ENCODE assay signal across 14 cellular contexts in the genomic region with DNA sequence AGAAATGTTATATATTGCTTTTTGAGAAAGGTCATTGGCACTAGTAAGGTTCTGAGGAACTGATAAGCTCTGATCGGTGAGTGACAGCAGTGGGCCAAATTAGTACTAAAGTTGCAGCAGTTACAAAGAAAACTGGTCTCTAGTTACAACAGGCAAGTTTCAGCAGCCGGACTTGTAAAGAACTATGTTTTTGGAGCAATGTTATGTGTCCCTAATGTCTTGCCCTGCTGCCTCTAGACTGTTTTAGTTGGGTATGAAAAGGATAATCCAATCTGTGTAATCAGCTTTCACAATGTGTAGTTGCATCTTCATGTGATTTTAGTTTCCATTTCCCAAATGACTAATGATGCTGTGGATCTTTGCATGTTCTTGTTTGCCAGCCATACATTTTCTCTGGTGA.
DNase-seq lines count a peak whose midpoint lies in the region; ATAC-seq and TF ChIP-seq lines count a peak whose summit lies in the region.
"Had no signal": no experiment of that assay in that cellular context is flagged by ENCODE, and none has a peak within 500 bp of the region (broad histone marks: within the 10 kb centered on the region; RNA-seq: fewer than 3 reads in every experiment).

No MANE protein-coding gene starts in this region.

- in situ Hi-C loops in SK-MEL-5 (cut with HindIII; ENCODE audit: low pct_unique_long_range_greater_than_20kb, low sequenced_read_pairs) = no loop called here

- no peaks in the 10 kb centered on the region for H3K27me3 Mint-ChIP-seq in CD8-positive, alpha-beta T cell (ENCODE audit: low read depth)
- H3K27me3 Mint-ChIP-seq: activated CD4-positive, alpha-beta T cell treated with anti-CD3 and anti-CD28 coated beads, Interleukin-2, amount 10 ng/mL, durations not matched to agents 7 days and 5 days; brain had no signal

- no peaks in the 10 kb centered on the region for H3K36me3 ChIP-seq in CD8-positive, alpha-beta T cell (ENCODE audit: insufficient read depth, low read length)
- no peaks in the 10 kb centered on the region for H3K36me3 ChIP-seq in right lobe of liver
- H3K36me3 ChIP-seq: BLaER1, SJCRH30 had no signal

- intact Hi-C loops in CD8-positive, alpha-beta T cell (cut with DNase I, micrococcal nuclease) = no loop called here
- intact Hi-C loops in sciatic nerve (cut with DNase I) = no loop called here
- intact Hi-C loops in right lobe of liver (cut with DNase I) = no loop called here

- no peaks in the 10 kb centered on the region for H3K27me3 ChIP-seq in CD8-positive, alpha-beta T cell (ENCODE audit: insufficient read depth, low read length)
- H3K27me3 ChIP-seq in right lobe of liver = no peaks in the 10 kb centered on the region
- H3K27me3 ChIP-seq: BLaER1, SJCRH30 had no signal

- no peaks in the 10 kb centered on the region for H3K9me3 Mint-ChIP-seq in CD8-positive, alpha-beta T cell

- H3K36me3 Mint-ChIP-seq in CD8-positive, alpha-beta T cell = peaks cover 6% of the 10 kb centered on the region
- H3K36me3 Mint-ChIP-seq: brain had no signal

- peaks cover 39% of the 10 kb centered on the region for H3K4me1 ChIP-seq in CD8-positive, alpha-beta T cell (ENCODE audit: insufficient read depth, low read length)
- no peaks in the 10 kb centered on the region for H3K4me1 ChIP-seq in right lobe of liver
- H3K4me1 ChIP-seq: BLaER1, SJCRH30 had no signal

- TF ChIP-seq CTCF in CD8-positive, alpha-beta T cell (IDR thresholded peaks at IDR 0.05) = no peak
- no peak for TF ChIP-seq CTCF in right lobe of liver (IDR thresholded peaks at IDR 0.05)

- H3K4me1 Mint-ChIP-seq in CD8-positive, alpha-beta T cell (ENCODE audit: low read depth) = peaks cover 85% of the 10 kb centered on the region
- H3K4me1 Mint-ChIP-seq: brain had no signal

- CTCF ChIA-PET in CD8-positive, alpha-beta T cell (lab: Charles Lee) = no interaction called here

- no peak overlapping the region for H3K27ac ChIP-seq in CD8-positive, alpha-beta T cell (ENCODE audit: low read depth, low read length)
- H3K27ac ChIP-seq in right lobe of liver = no peak overlapping the region
- H3K27ac ChIP-seq: BLaER1, epithelial cell of prostate, SJCRH30 had no signal

- peak; percentile 20 for ATAC-seq in CD8-positive, alpha-beta T cell
- ATAC-seq in GM18520 (IDR thresholded peaks at IDR 0.05; ENCODE audit: unreplicated experiment) = peak; percentile 52
- peak; percentile 70 for ATAC-seq in HG02852 (IDR thresholded peaks at IDR 0.05; ENCODE audit: unreplicated experiment)
- no peak for ATAC-seq in sciatic nerve
- no peak for ATAC-seq in right lobe of liver

- POLR2A ChIA-PET in CD8-positive, alpha-beta T cell (lab: Charles Lee) = interaction anchor here (0.7 to 1.2 kb wide), 2 partner anchors 38 to 88 kb away, joined by 3 read pairs; no protein-coding TSS in a partner anchor

- peak overlapping the region; percentile 82 for H3K27ac Mint-ChIP-seq in CD8-positive, alpha-beta T cell
- H3K27ac Mint-ChIP-seq: activated CD4-positive, alpha-beta T cell treated with anti-CD3 and anti-CD28 coated beads, Interleukin-2, amount 10 ng/mL, durations not matched to agents 7 days and 5 days; brain had no signal

- H3K4me3 Mint-ChIP-seq in CD8-positive, alpha-beta T cell = no peak overlapping the region
- H3K4me3 Mint-ChIP-seq: activated CD4-positive, alpha-beta T cell treated with anti-CD3 and anti-CD28 coated beads, Interleukin-2, amount 10 ng/mL, durations not matched to agents 7 days and 5 days; brain had no signal

- no peak for DNase-seq in CD8-positive, alpha-beta T cell
- DNase-seq in SK-MEL-5 (ENCODE audit: low read depth, low spot score) = peak; percentile 78
- DNase-seq in sciatic nerve (ENCODE audit: low spot score) = no peak
- DNase-seq in right lobe of liver = no peak
- DNase-seq in DMS79 treated with DMSO at 0.1 percent for 48 hours (lab: John Stamatoyannopoulos, UW) = no peak
- DNase-seq in hepatic stellate cell (ENCODE audit: low spot score) = no peak
- DNase-seq: activated CD4-positive, alpha-beta T cell treated with anti-CD3 and anti-CD28 coated beads, Interleukin-2, amount 10 ng/mL, durations not matched to agents 7 days and 5 days; NCI-H2081 treated with DMSO at 0.1 percent for 48 hours; SJCRH30 had no signal

- H3K9me3 ChIP-seq in CD8-positive, alpha-beta T cell (ENCODE audit: low read length) = no peaks in the 10 kb centered on the region
- no peaks in the 10 kb centered on the region for H3K9me3 ChIP-seq in right lobe of liver
- H3K9me3 ChIP-seq: BLaER1, SJCRH30 had no signal

- TF ChIP-seq POLR2A in right lobe of liver (IDR thresholded peaks at IDR 0.05) = no peak

- 13% methylated on average over 2 of the region's 2 CpGs for WGBS in right lobe of liver (ENCODE audit: insufficient coverage, low coverage, low lambda C conversion rate, missing lambda C conversion rate)

- H3K4me3 ChIP-seq in CD8-positive, alpha-beta T cell (ENCODE audit: low read depth, low read length) = no peak overlapping the region
- no peak overlapping the region for H3K4me3 ChIP-seq in right lobe of liver
- H3K4me3 ChIP-seq: BLaER1, SJCRH30 had no signal

Comparison
In these comparisons a context has a peak if more than half of its experiments do, and no peak if none do; other contexts are left out.
1. ATAC-seq: peak in CD8-positive, alpha-beta T cell (single experiment), GM18520 (single experiment) and HG02852 (single experiment); none in sciatic nerve (single experiment) and right lobe of liver (0 of 4).